16 cellular contexts compared by ENCODE assay signal in genomic region chr2:238948765-238949641, GRCh38.
DNase-seq lines count a peak whose midpoint lies in the region; ATAC-seq and TF ChIP-seq lines count a peak whose summit lies in the region.
"Had no signal": no experiment of that assay in that cellular context is flagged by ENCODE, and none has a peak within 500 bp of the region (broad histone marks: within the 10 kb centered on the region; RNA-seq: fewer than 3 reads in every experiment).

No MANE protein-coding gene starts in this region.

- H3K9me3 Mint-ChIP-seq in Calu3 (ENCODE audit: low read depth, unreplicated experiment) = no peaks in the 10 kb centered on the region
- no peaks in the 10 kb centered on the region for H3K9me3 Mint-ChIP-seq in MCF 10A (ENCODE audit: unreplicated experiment)
- H3K9me3 Mint-ChIP-seq in osteocyte (ENCODE audit: unreplicated experiment) = no peaks in the 10 kb centered on the region

- H3K27me3 Mint-ChIP-seq in Calu3 (ENCODE audit: unreplicated experiment) (no peaks in the 10 kb centered on the region), MCF 10A (ENCODE audit: insufficient read depth, unreplicated experiment) (no peaks in the 10 kb centered on the region), osteocyte (ENCODE audit: unreplicated experiment) (peaks cover 21% of the 10 kb centered on the region)

- CTCF ChIA-PET in Calu3 (lab: Charles Lee) = no interaction called here
- CTCF ChIA-PET in MCF 10A (lab: Yijun Ruan, JAX) = interaction anchor here (0.7 to 0.9 kb wide), 3 partner anchors 10 to 152 kb away, joined by 3 to 4 read pairs (median 3); no protein-coding TSS in a partner anchor

- no peak overlapping the region for H3K4me3 Mint-ChIP-seq in Calu3 (ENCODE audit: low read depth, unreplicated experiment)
- H3K4me3 Mint-ChIP-seq in MCF 10A (ENCODE audit: unreplicated experiment) = peak overlapping the region; percentile 30
- H3K4me3 Mint-ChIP-seq in osteocyte (ENCODE audit: unreplicated experiment) = no peak overlapping the region
- H3K4me3 Mint-ChIP-seq: stimulated activated naive B cell treated with anti-CD40 and anti-IgM and Interleukin-4, amounts not matched to agents 10 μg/mL and 1 μg/mL and 100 μg/mL, for 72 hours had no signal

- BruUV-seq in Calu3 (replicated peaks; lab: Mats Ljungman, UMichigan) = no TSS peak
- BruUV-seq in MCF 10A (replicated peaks; lab: Mats Ljungman, UMichigan) = no TSS peak

- intact Hi-C loops in Calu3 (cut with micrococcal nuclease; ENCODE audit: unreplicated experiment) (no loop called here), MCF 10A (cut with micrococcal nuclease) (loop anchor here (1.0 to 10.0 kb wide), 4 partner anchors 32 to 224 kb away; partner anchors contain the start of gene TWIST2)

- H3K36me3 Mint-ChIP-seq in Calu3 (ENCODE audit: insufficient read depth, unreplicated experiment) (no peaks in the 10 kb centered on the region), MCF 10A (ENCODE audit: insufficient read depth, unreplicated experiment) (no peaks in the 10 kb centered on the region), osteocyte (ENCODE audit: unreplicated experiment) (no peaks in the 10 kb centered on the region)
- H3K36me3 Mint-ChIP-seq: CD4-positive, alpha-beta memory T cell; stimulated activated naive B cell treated with anti-CD40 and anti-IgM and Interleukin-4, amounts not matched to agents 10 μg/mL and 1 μg/mL and 100 μg/mL, for 72 hours had no signal

- no peak for TF ChIP-seq CTCF in Calu3 (IDR thresholded peaks at IDR 0.05; ENCODE audit: unreplicated experiment)
- TF ChIP-seq CTCF in MCF 10A (IDR thresholded peaks at IDR 0.05; ENCODE audit: unreplicated experiment) = no peak
- no peak for TF ChIP-seq CTCF in osteocyte (IDR thresholded peaks at IDR 0.05)

- POLR2A ChIA-PET in MCF 10A (lab: Yijun Ruan, JAX) = interaction anchor here (0.6 to 1.1 kb wide), 5 partner anchors 26 to 243 kb away, joined by 3 to 4 read pairs (median 3); no protein-coding TSS in a partner anchor

- peak overlapping the region; percentile 76 for H3K27ac Mint-ChIP-seq in Calu3 (ENCODE audit: unreplicated experiment)
- H3K27ac Mint-ChIP-seq in MCF 10A (ENCODE audit: low read depth, unreplicated experiment) = peak overlapping the region; percentile 69
- H3K27ac Mint-ChIP-seq in osteocyte (ENCODE audit: unreplicated experiment) = no peak overlapping the region
- H3K27ac Mint-ChIP-seq: stimulated activated naive B cell treated with anti-CD40 and anti-IgM and Interleukin-4, amounts not matched to agents 10 μg/mL and 1 μg/mL and 100 μg/mL, for 72 hours had no signal

- no peak for ATAC-seq in HG02610 (IDR thresholded peaks at IDR 0.05; ENCODE audit: unreplicated experiment)
- no peak for ATAC-seq in GM21825 (IDR thresholded peaks at IDR 0.05; ENCODE audit: unreplicated experiment)
- ATAC-seq: gastrocnemius medialis; stimulated activated naive B cell treated with anti-CD40 and anti-IgM and Interleukin-4, amounts not matched to agents 10 μg/mL and 1 μg/mL and 100 μg/mL, for 72 hours had no signal

- DNase-seq in Calu3 (no peak), M059J (ENCODE audit: low read depth) (peak; percentile 48), MCF 10A (ENCODE audit: unreplicated experiment) (no peak), osteocyte (ENCODE audit: extremely low spot score, unreplicated experiment) (peak; percentile 59), NCI-H510A treated with DMSO at 0.1 percent for 48 hours (lab: John Stamatoyannopoulos, UW) (no peak), activated T-cell treated with anti-CD3 and anti-CD28 coated beads for 4 hours (no peak)
- DNase-seq: activated T-cell treated with anti-CD3 and anti-CD28 coated beads, Interleukin-2, amount 50 U/mL, for 1 hour; CD4-positive, alpha-beta memory T cell; gastrocnemius medialis; GOT3; Kasumi-1; NCI-H2029 treated with DMSO at 0.1 percent for 48 hours; stimulated activated CD4-positive, alpha-beta T cell treated with anti-CD3 and anti-CD28 coated beads, Interleukin-4, amount 100 ng/mL, for 24 hours; stimulated activated naive B cell treated with anti-CD40 and anti-IgM and Interleukin-4, amounts not matched to agents 10 μg/mL and 1 μg/mL and 100 μg/mL, for 72 hours had no signal

- peaks cover 15% of the 10 kb centered on the region for H3K4me1 Mint-ChIP-seq in Calu3 (ENCODE audit: low read depth, unreplicated experiment)
- H3K4me1 Mint-ChIP-seq in MCF 10A (ENCODE audit: insufficient read depth, unreplicated experiment) = peaks cover 16% of the 10 kb centered on the region
- peaks cover 5% of the 10 kb centered on the region for H3K4me1 Mint-ChIP-seq in osteocyte (ENCODE audit: unreplicated experiment)

Comparison
In these comparisons a context has a peak if more than half of its experiments do, and no peak if none do; other contexts are left out.
1. DNase-seq: peak in M059J (single experiment) and osteocyte (single experiment); none in Calu3 (single experiment), MCF 10A (single experiment), NCI-H510A treated with DMSO at 0.1 percent for 48 hours (single experiment) and activated T-cell treated with anti-CD3 and anti-CD28 coated beads for 4 hours (single experiment).